In the genomic region with DNA sequence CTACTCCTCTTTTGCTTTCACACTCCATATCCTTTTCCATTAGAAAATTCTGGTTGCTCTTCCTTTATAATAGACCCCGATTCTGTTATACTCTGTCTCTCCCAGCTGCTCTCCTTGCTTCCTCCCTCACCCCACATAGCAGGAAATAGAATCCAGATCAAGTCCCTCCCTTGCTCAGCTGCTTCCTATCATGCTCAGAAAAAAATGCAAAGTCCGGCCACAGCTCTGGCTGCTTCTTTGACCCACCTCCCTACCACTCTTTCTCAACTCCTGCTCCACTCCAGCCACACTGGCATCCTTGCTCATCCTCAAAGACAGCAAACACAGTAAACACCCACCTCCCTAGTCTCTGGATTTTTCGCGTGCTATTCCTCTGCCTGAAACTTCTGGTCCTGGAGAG, we compare ENCODE assay signal across 1 cellular context.
TF ChIP-seq lines count a peak whose summit lies in the region.

No MANE protein-coding gene starts in this region.

TF ChIP-seq in HepG2, 621 proteins besides CTCF, POLR2A, EP300 and RAD21:
- TF ChIP-seq JDP2 (CRISPR knock-in tag; IDR thresholded peaks at IDR 0.05; ENCODE audit: borderline replicate concordance) (no peak), GABPA (IDR thresholded peaks at IDR 0.05; ENCODE audit: low read depth, low read length) (no peak), GABPA (CRISPR knock-in tag; IDR thresholded peaks at IDR 0.05; ENCODE audit: low read depth) (peak; percentile 48; the same call in 1 of the 2 replicates)
